In genomic region chr11:78476066-78476465, GRCh38 we compare ENCODE assay signal across 29 cellular contexts. TPM values are rescaled to one million over a fixed set of nuclear protein-coding genes. Genes with fewer than 3 reads are reported as not detected.
DNase-seq lines count a peak whose midpoint lies in the region; ATAC-seq and TF ChIP-seq lines count a peak whose summit lies in the region.
"Had no signal": no experiment of that assay in that cellular context is flagged by ENCODE, and none has a peak within 500 bp of the region (broad histone marks: within the 10 kb centered on the region; RNA-seq: fewer than 3 reads in every experiment).

No MANE protein-coding gene starts in this region.

- DNase-seq in RPMI7951 (ENCODE audit: low read depth) (peak; percentile 11), epithelial cell of esophagus (ENCODE audit: low read depth) (peak; percentile 42), mesendoderm (peak; percentile 20), ovary (no peak), mesothelial cell of epicardium (ENCODE audit: low spot score in 2 of 2, unreplicated experiment in 2 of 2) (no peak)
- DNase-seq: activated CD4-positive, alpha-beta memory T cell treated with anti-CD3 and anti-CD28 coated beads for 36 hours; activated CD8-positive, alpha-beta memory T cell treated with anti-CD3 and anti-CD28 coated beads, Interleukin-2, amount 50 U/mL, for 4 hours; activated naive CD4-positive, alpha-beta T cell treated with anti-CD3 and anti-CD28 coated beads, Interleukin-2, amount 50 U/mL, for 16 hours; amniotic stem cell; C1 segment of cervical spinal cord; DMS79 treated with DMSO at 0.1 percent for 48 hours; glutamatergic neuron; HCEC 1CT; Kasumi-1; NCI-H1694; stimulated activated CD4-positive, alpha-beta T cell treated with anti-CD3 and anti-CD28 coated beads, Interleukin-4, amount 100 ng/mL, for 4 hours; T-helper 1 cell; upper lobe of right lung had no signal

- no peaks in the 10 kb centered on the region for H3K27me3 ChIP-seq in mesendoderm (ENCODE audit: insufficient read depth, low read length, poor library complexity)
- no peaks in the 10 kb centered on the region for H3K27me3 ChIP-seq in ovary
- H3K27me3 ChIP-seq: cardiac muscle cell, SJSA1, suprapubic skin, upper lobe of right lung had no signal

- H3K4me3 Mint-ChIP-seq in mesothelial cell of epicardium: no peak overlapping the region
- H3K4me3 Mint-ChIP-seq: activated CD4-positive, alpha-beta memory T cell treated with anti-CD3 and anti-CD28 coated beads for 36 hours; activated T-helper 1 cell treated with anti-CD3 and anti-CD28 coated beads, Interleukin-12 subunit alpha, Interleukin-12 subunit beta, Interleukin-2, Interleukin-4 antibody, amounts not matched to agents 30 ng/mL and 10 ng/mL and 1 ng/mL, durations not matched to agents 14 hours and 24 hours and 36 hours; memory B cell; stimulated activated memory B cell treated with anti-CD40 and anti-IgM and Interleukin-4, amounts not matched to agents 10 μg/mL and 1 μg/mL and 100 μg/mL, for 72 hours had no signal

- H3K56ac ChIP-seq in mesendoderm (ENCODE audit: low read length): no peak overlapping the region

- no CpG with 5 or more reads among the region's 1 CpG for WGBS in mesendoderm (ENCODE audit: extremely low coverage, insufficient coverage, low lambda C conversion rate)
- WGBS in ovary, 3 donors: 67 to 100% (median 78%) methylated on average over 1 of the region's 1 CpG

- H3K79me1 ChIP-seq in mesendoderm (ENCODE audit: low read length): no peaks in the 10 kb centered on the region

- no peak overlapping the region for H3K27ac Mint-ChIP-seq in mesothelial cell of epicardium
- H3K27ac Mint-ChIP-seq: activated CD4-positive, alpha-beta memory T cell treated with anti-CD3 and anti-CD28 coated beads for 36 hours; activated T-helper 1 cell treated with anti-CD3 and anti-CD28 coated beads, Interleukin-12 subunit alpha, Interleukin-12 subunit beta, Interleukin-2, Interleukin-4 antibody, amounts not matched to agents 30 ng/mL and 10 ng/mL and 1 ng/mL, durations not matched to agents 14 hours and 24 hours and 36 hours; memory B cell; stimulated activated memory B cell treated with anti-CD40 and anti-IgM and Interleukin-4, amounts not matched to agents 10 μg/mL and 1 μg/mL and 100 μg/mL, for 72 hours had no signal

- H3K9me3 Mint-ChIP-seq in mesothelial cell of epicardium: peaks cover 4% of the 10 kb centered on the region
- H3K9me3 Mint-ChIP-seq: activated CD4-positive, alpha-beta memory T cell treated with anti-CD3 and anti-CD28 coated beads for 36 hours had no signal

- no peak overlapping the region for H4K8ac ChIP-seq in mesendoderm (ENCODE audit: low read depth, low read length)

- H3K4me3 ChIP-seq in HEK293 (ENCODE audit: low read depth, low read length) (no peak overlapping the region), epithelial cell of esophagus (ENCODE audit: low read length) (no peak overlapping the region), mesendoderm (ENCODE audit: low read length) (no peak overlapping the region), ovary (no peak overlapping the region)
- H3K4me3 ChIP-seq: cardiac muscle cell, SJSA1, suprapubic skin, upper lobe of right lung had no signal

- H3K4ac ChIP-seq in mesendoderm (ENCODE audit: low read depth, low read length): no peak overlapping the region

- no peak for TF ChIP-seq CTCF in HEK293 (tag by site-specific recombination; IDR thresholded peaks at IDR 0.05)
- no peak for TF ChIP-seq CTCF in epithelial cell of esophagus (IDR thresholded peaks at IDR 0.05; ENCODE audit: insufficient read depth, low read depth, low read length, missing control alignments)
- TF ChIP-seq CTCF in ovary (IDR thresholded peaks at IDR 0.05): no peak
- no peak for TF ChIP-seq CTCF in mesothelial cell of epicardium (IDR thresholded peaks at IDR 0.05; ENCODE audit: unreplicated experiment)

- TF ChIP-seq EP300 in ovary (IDR thresholded peaks at IDR 0.05): no peak

- H3K9me3 ChIP-seq in HEK293 (ENCODE audit: control insufficient read depth, insufficient read depth, low read depth, low read length) (no peaks in the 10 kb centered on the region), ovary (no peaks in the 10 kb centered on the region)
- H3K9me3 ChIP-seq: SJSA1, suprapubic skin, upper lobe of right lung had no signal

- no peak overlapping the region for H3K9ac ChIP-seq in mesendoderm (ENCODE audit: low read length)

- no peaks in the 10 kb centered on the region for H3K27me3 Mint-ChIP-seq in mesothelial cell of epicardium (ENCODE audit: low read depth)
- H3K27me3 Mint-ChIP-seq: activated CD4-positive, alpha-beta memory T cell treated with anti-CD3 and anti-CD28 coated beads for 36 hours; memory B cell; stimulated activated memory B cell treated with anti-CD40 and anti-IgM and Interleukin-4, amounts not matched to agents 10 μg/mL and 1 μg/mL and 100 μg/mL, for 72 hours had no signal

- H2BK120ac ChIP-seq in mesendoderm (ENCODE audit: low read depth, low read length): no peak overlapping the region

- no peak overlapping the region for H3K23ac ChIP-seq in mesendoderm (ENCODE audit: low read length)

- POLR2A ChIA-PET in HEK293 (lab: Yijun Ruan, JAX): no interaction called here

- H3K18ac ChIP-seq in mesendoderm (ENCODE audit: low read length): no peak overlapping the region

- H2AK5ac ChIP-seq in mesendoderm (ENCODE audit: low read length): no peak overlapping the region

- no peak overlapping the region for H4K5ac ChIP-seq in mesendoderm (ENCODE audit: low read length)

- no peaks in the 10 kb centered on the region for H3K4me1 Mint-ChIP-seq in mesothelial cell of epicardium
- H3K4me1 Mint-ChIP-seq: memory B cell; stimulated activated memory B cell treated with anti-CD40 and anti-IgM and Interleukin-4, amounts not matched to agents 10 μg/mL and 1 μg/mL and 100 μg/mL, for 72 hours had no signal

- ATAC-seq in SK-N-SH treated with all-trans-retinoic acid at 6 μM for 48 hours (no peak), HG02840 (IDR thresholded peaks at IDR 0.05; ENCODE audit: low FRiP score, unreplicated experiment) (no peak)
- ATAC-seq: Panc1; sciatic nerve; stimulated activated memory B cell treated with anti-CD40 and anti-IgM and Interleukin-4, amounts not matched to agents 10 μg/mL and 1 μg/mL and 100 μg/mL, for 72 hours; upper lobe of right lung had no signal

- no peak overlapping the region for H3K4me2 ChIP-seq in mesendoderm (ENCODE audit: low read length)

- intact Hi-C loops in ovary (cut with DNase I): no loop called here

- CTCF ChIA-PET in HEK293 (lab: Yijun Ruan, JAX): no interaction called here

- no peak overlapping the region for H2BK15ac ChIP-seq in mesendoderm (replicated peaks; ENCODE audit: low read depth)

- no peak overlapping the region for H3K27ac ChIP-seq in HEK293 (ENCODE audit: extremely low read depth, low read depth, low read length)
- H3K27ac ChIP-seq in mesendoderm (ENCODE audit: low read depth, low read length): no peak overlapping the region
- no peak overlapping the region for H3K27ac ChIP-seq in ovary
- H3K27ac ChIP-seq: cardiac muscle cell, SJSA1, suprapubic skin, upper lobe of right lung had no signal

- no peak for TF ChIP-seq POLR2A in ovary (IDR thresholded peaks at IDR 0.05)

- H3K36me3 Mint-ChIP-seq in mesothelial cell of epicardium: peaks cover 35% of the 10 kb centered on the region

- no peaks in the 10 kb centered on the region for H3K4me1 ChIP-seq in HEK293 (ENCODE audit: control insufficient read depth, insufficient read depth, low read length)
- no peaks in the 10 kb centered on the region for H3K4me1 ChIP-seq in mesendoderm (ENCODE audit: control insufficient read depth, low read depth, low read length)
- H3K4me1 ChIP-seq in ovary (ENCODE audit: insufficient read depth): no peaks in the 10 kb centered on the region
- H3K4me1 ChIP-seq: SJSA1, suprapubic skin, upper lobe of right lung had no signal

- no peaks in the 10 kb centered on the region for H3K79me2 ChIP-seq in mesendoderm (ENCODE audit: control insufficient read depth, insufficient read depth, low read length)

- H3K36me3 ChIP-seq in HEK293 (ENCODE audit: control insufficient read depth in 2 of 2, insufficient read depth in 1 of 2, low read length in 2 of 2) (peaks cover 0 to 23% of the 10 kb centered on the region in 2 experiments; a peak in 1 of 3 replicates), mesendoderm (ENCODE audit: control insufficient read depth, insufficient read depth, low read length) (no peaks in the 10 kb centered on the region), ovary (no peaks in the 10 kb centered on the region)
- H3K36me3 ChIP-seq: SJSA1, suprapubic skin had no signal

- H2BK5ac ChIP-seq in mesendoderm (ENCODE audit: low read length): no peak overlapping the region

TF ChIP-seq in HEK293, 187 proteins besides CTCF, POLR2A, EP300 and RAD21:
- peak; percentile 79 for TF ChIP-seq GLIS1 (tag by site-specific recombination; IDR thresholded peaks at IDR 0.05)
- no peak for TF ChIP-seq IKZF3 (tag by site-specific recombination; IDR thresholded peaks at IDR 0.05)
- TF ChIP-seq ZIC2 (tag by site-specific recombination; IDR thresholded peaks at IDR 0.05): peak; percentile 58
- TF ChIP-seq GLIS2 (tag by site-specific recombination; IDR thresholded peaks at IDR 0.05): no peak
TF ChIP-seq in HEK293: peak in this region for 2.

TF ChIP-seq in SK-N-SH treated with all-trans-retinoic acid at 6 μM for 48 hours, 23 proteins besides CTCF, POLR2A, EP300 and RAD21 (continues in another document):
- no peak for TF ChIP-seq CREB5 (CRISPR knock-in tag; IDR thresholded peaks at IDR 0.05; ENCODE audit: low read depth)

RNA-seq across cellular contexts. Expression of gene GAB2, which starts 58.4 kb away (rescaled TPM):
- 5.0 and 6.1 TPM in 2 replicates for total RNA-seq in RPMI7951 (2014; rRNA removed; shearing (Covaris generic))
- 3.9 TPM for polyA plus RNA-seq in mesendoderm (2013, experiment 1 of 2)
- 4.2 TPM for polyA plus RNA-seq in mesendoderm (2013, experiment 2 of 2)
- total RNA-seq in ovary (10 to 100 TPM; 34.9 to 64.6 (median 50.5) TPM), mesothelial cell of epicardium (38.9 to 43.6 TPM (median 39.9 TPM) in 3 replicates)
- polyA plus RNA-seq in ovary: 10 to 100 TPM; 30.9 to 33.9 TPM

Comparison
In these comparisons a context has a peak if more than half of its experiments do, and no peak if none do; other contexts are left out.
1. DNase-seq: peak in RPMI7951 (single experiment), epithelial cell of esophagus (single experiment) and mesendoderm (single experiment); none in ovary (0 of 5) and mesothelial cell of epicardium (0 of 2).